Comparison of ENCODE assay signal across 26 cellular contexts in genomic region chr10:69434169-69434568, GRCh38. TPM values are rescaled to one million over a fixed set of nuclear protein-coding genes. Genes with fewer than 3 reads are reported as not detected.
DNase-seq lines count a peak whose midpoint lies in the region; ATAC-seq and TF ChIP-seq lines count a peak whose summit lies in the region.
"Had no signal": no experiment of that assay in that cellular context is flagged by ENCODE, and none has a peak within 500 bp of the region (broad histone marks: within the 10 kb centered on the region; RNA-seq: fewer than 3 reads in every experiment).

No MANE protein-coding gene starts in this region.

- 60% methylated on average over 2 of the region's 2 CpGs for WGBS in smooth muscle cell (ENCODE audit: low lambda C conversion rate)

- peak overlapping the region; percentile 68 for H3K4me2 ChIP-seq in smooth muscle cell

- H3K36me3 ChIP-seq in smooth muscle cell (ENCODE audit: low read depth) = no peaks in the 10 kb centered on the region

- ATAC-seq in activated T-helper 17 cell treated with anti-CD3 and anti-CD28 coated beads, Interleukin-2, amount 50 U/mL, for 72 hours (replicated peaks) = no peak
- no peak for ATAC-seq in HG02840 (IDR thresholded peaks at IDR 0.05; ENCODE audit: low FRiP score, unreplicated experiment)
- ATAC-seq in GM19463 (IDR thresholded peaks at IDR 0.05; ENCODE audit: unreplicated experiment) = no peak
- ATAC-seq: CD8-positive, alpha-beta T cell; HCT116; HepG2 had no signal

- H3K27me3 ChIP-seq in smooth muscle cell (ENCODE audit: low read depth) = no peaks in the 10 kb centered on the region

- peaks cover 5% of the 10 kb centered on the region for H3F3A ChIP-seq in smooth muscle cell (ENCODE audit: low read depth)

- peak overlapping the region; percentile 66 for H2AFZ ChIP-seq in smooth muscle cell (ENCODE audit: low read depth)

- no peaks in the 10 kb centered on the region for H3K79me2 ChIP-seq in smooth muscle cell (ENCODE audit: low read depth)

- peaks cover 8% of the 10 kb centered on the region for H3K4me1 ChIP-seq in smooth muscle cell (ENCODE audit: low read depth)

- H3K27ac ChIP-seq in smooth muscle cell (ENCODE audit: low read depth) = peak overlapping the region; percentile 78
- H3K27ac ChIP-seq: C4-2B, RWPE1 had no signal

- no peaks in the 10 kb centered on the region for H3K36me3 Mint-ChIP-seq in activated T-helper 17 cell treated with anti-CD3 and anti-CD28 coated beads, Interleukin-2, amount 50 U/mL, for 72 hours (ENCODE audit: low read depth)
- H3K36me3 Mint-ChIP-seq: CD8-positive, alpha-beta T cell had no signal

- DNase-seq in MV-4-11 (lab: John Stamatoyannopoulos, UW) = peak; percentile 53
- DNase-seq in fibroblast of the aortic adventitia (ENCODE audit: low read depth) = peak; percentile 40
- DNase-seq in smooth muscle cell (lab: John Stamatoyannopoulos, UW; ENCODE audit: unreplicated experiment) = no peak
- DNase-seq in NCI-H526 (lab: John Stamatoyannopoulos, UW) = no peak
- DNase-seq: Caco-2; CD8-positive, alpha-beta T cell; EL; GDM1; Karpas-422; NCI-H1105 treated with DMSO at 0.1 percent for 48 hours; NCI-H146; NCI-H1930; NCI-H2107; NCI-H446 treated with DMSO at 0.1 percent for 48 hours; NCI-H526 treated with DMSO at 0.1 percent for 48 hours; SHP77 had no signal

- no peaks in the 10 kb centered on the region for H3K27me3 Mint-ChIP-seq in activated T-helper 17 cell treated with anti-CD3 and anti-CD28 coated beads, Interleukin-2, amount 50 U/mL, for 72 hours

- no peaks in the 10 kb centered on the region for H3K9me3 Mint-ChIP-seq in activated T-helper 17 cell treated with anti-CD3 and anti-CD28 coated beads, Interleukin-2, amount 50 U/mL, for 72 hours
- H3K9me3 Mint-ChIP-seq: CD8-positive, alpha-beta T cell had no signal

- H3K4me3 Mint-ChIP-seq in activated T-helper 17 cell treated with anti-CD3 and anti-CD28 coated beads, Interleukin-2, amount 50 U/mL, for 72 hours = no peak overlapping the region
- H3K4me3 Mint-ChIP-seq: B cell; CD8-positive, alpha-beta T cell had no signal

- no peak overlapping the region for H3K9ac ChIP-seq in smooth muscle cell (ENCODE audit: low read depth)

- TF ChIP-seq CTCF in fibroblast of the aortic adventitia (IDR thresholded peaks at IDR 0.05; ENCODE audit: insufficient read depth, low read length) (no peak), smooth muscle cell (IDR thresholded peaks at IDR 0.05; ENCODE audit: borderline replicate concordance, insufficient read depth, poor library complexity, severe bottlenecking) (no peak)

- peak overlapping the region; percentile 4 for H3K27ac Mint-ChIP-seq in activated T-helper 17 cell treated with anti-CD3 and anti-CD28 coated beads, Interleukin-2, amount 50 U/mL, for 72 hours
- H3K27ac Mint-ChIP-seq: B cell; CD8-positive, alpha-beta T cell had no signal

- no peaks in the 10 kb centered on the region for H3K9me3 ChIP-seq in smooth muscle cell (replicated peaks; ENCODE audit: low read depth)

- H4K20me1 ChIP-seq in smooth muscle cell (ENCODE audit: low read depth) = no peaks in the 10 kb centered on the region

- H3K4me3 ChIP-seq in fibroblast of the aortic adventitia (ENCODE audit: low read depth, low read length) = no peak overlapping the region
- H3K4me3 ChIP-seq in smooth muscle cell = no peak overlapping the region

- no peaks in the 10 kb centered on the region for H3K4me1 Mint-ChIP-seq in activated T-helper 17 cell treated with anti-CD3 and anti-CD28 coated beads, Interleukin-2, amount 50 U/mL, for 72 hours
- H3K4me1 Mint-ChIP-seq: B cell had no signal

RNA-seq across cellular contexts. Expression of gene TSPAN15, which starts 17.1 kb away (rescaled TPM):
- 10 to 100 TPM in 1 of 2 donors, 1 to 10 TPM in 1; 4.9 to 12.7 TPM for total RNA-seq in activated T-helper 17 cell treated with anti-CD3 and anti-CD28 coated beads, Interleukin-2, amount 50 U/mL, for 72 hours
- total RNA-seq in fibroblast of the aortic adventitia (ENCODE audit: low replicate concordance) (0.27 and 1.2 TPM in 2 replicates), smooth muscle cell (113 and 145 TPM in 2 replicates)
- 144 and 249 TPM in 2 replicates for polyA plus RNA-seq in smooth muscle cell
- total RNA-seq: H4 had no signal

RNA-seq across cellular contexts. Expression of gene TACR2, which starts 17.5 kb away (rescaled TPM):
- total RNA-seq in activated T-helper 17 cell treated with anti-CD3 and anti-CD28 coated beads, Interleukin-2, amount 50 U/mL, for 72 hours = not detected
- total RNA-seq in fibroblast of the aortic adventitia (ENCODE audit: low replicate concordance) = 0.18 TPM in 1 of 2 replicates, not detected in the other
- total RNA-seq in smooth muscle cell = not detected in 2 replicates
- polyA plus RNA-seq in smooth muscle cell = 0.13 and 0.43 TPM in 2 replicates
- total RNA-seq: B cell; CD8-positive, alpha-beta T cell; H4; HepG2; HT1080 had no signal

Comparison
In these comparisons a context has a peak if more than half of its experiments do, and no peak if none do; other contexts are left out.
1. DNase-seq: peak in MV-4-11 (single experiment) and fibroblast of the aortic adventitia (single experiment); none in smooth muscle cell (single experiment) and NCI-H526 (0 of 2).